ENCODE assay signal across 9 cellular contexts in genomic region chr7:41134242-41134872, GRCh38.
DNase-seq lines count a peak whose midpoint lies in the region; ATAC-seq, FAIRE-seq and TF ChIP-seq lines count a peak whose summit lies in the region.
"Had no signal": no experiment of that assay in that cellular context is flagged by ENCODE, and none has a peak within 500 bp of the region (broad histone marks: within the 10 kb centered on the region; RNA-seq: fewer than 3 reads in every experiment).

No MANE protein-coding gene starts in this region.

- peak; percentile 89 for ATAC-seq in GM19395 (IDR thresholded peaks at IDR 0.05; ENCODE audit: unreplicated experiment)
- peak; percentile 57 for ATAC-seq in HG03139 (IDR thresholded peaks at IDR 0.05; ENCODE audit: unreplicated experiment)
- peak; percentile 92 for ATAC-seq in GM12878

- H3K4me2 ChIP-seq in GM12878 (ENCODE audit: control insufficient read depth, insufficient read depth): peak overlapping the region; percentile 54; the same call in 1 of the 2 replicates

- H3K4me3 ChIP-seq in A673 (ENCODE audit: low read depth, low read length, poor library complexity, severe bottlenecking) (no peak overlapping the region), GM12878 (no peak overlapping the region), SJCRH30 (no peak overlapping the region)
- H3K4me3 ChIP-seq: BLaER1 treated with 17β-estradiol and CSF1 and Interleukin-3, amounts not matched to agents 10 nM and 100 nM had no signal

- TF ChIP-seq RAD21 in GM12878 (IDR thresholded peaks at IDR 0.05; ENCODE audit: insufficient read depth, low read depth, low read length): no peak

- RAD21 ChIA-PET in GM12878 (lab: Charles Lee; ENCODE audit: unreplicated experiment): interaction anchor here (1.0 to 2.2 kb wide), 5 partner anchors 31 to 131 kb away, joined by 3 to 6 read pairs (median 4); no protein-coding TSS in a partner anchor

- BruUV-seq in A673 (replicated peaks; lab: Mats Ljungman, UMichigan) (no TSS peak), GM12878 (replicated peaks; lab: Mats Ljungman, UMichigan) (no TSS peak)

- SMC1A ChIA-PET in GM12878 (lab: Charles Lee; ENCODE audit: uncharacterized antibody, unreplicated experiment): interaction anchor here (0.5 to 4.4 kb wide), 6 partner anchors 20 to 1462 kb away, joined by 3 to 19 read pairs (median 4); no protein-coding TSS in a partner anchor

- H3K9ac ChIP-seq in GM12878 (ENCODE audit: control insufficient read depth, insufficient read depth, low read length): no peak overlapping the region
- H3K9ac ChIP-seq: BLaER1 treated with 17β-estradiol and CSF1 and Interleukin-3, amounts not matched to agents 10 nM and 100 nM had no signal

- H3K27ac ChIP-seq in A673 (ENCODE audit: low read depth, low read length, poor library complexity, severe bottlenecking) (no peak overlapping the region), GM12878 (ENCODE audit: control insufficient read depth, insufficient read depth) (peak overlapping the region; percentile 56), SJCRH30 (no peak overlapping the region)

- intact Hi-C loops in A673 (cut with micrococcal nuclease; ENCODE audit: unreplicated experiment): no loop called here
- intact Hi-C loops in GM12878 (cut with micrococcal nuclease; ENCODE audit: unreplicated experiment): loop anchor here (1.0 to 10.0 kb wide), 2 partner anchors 26 to 560 kb away; no protein-coding TSS in a partner anchor

- TF ChIP-seq POLR2A in GM12878 (IDR thresholded peaks at IDR 0.05; ENCODE audit: low read depth, low read length): no peak

- no peaks in the 10 kb centered on the region for H4K20me1 ChIP-seq in GM12878 (ENCODE audit: control insufficient read depth, insufficient read depth)
- H4K20me1 ChIP-seq: BLaER1 treated with 17β-estradiol and CSF1 and Interleukin-3, amounts not matched to agents 10 nM and 100 nM had no signal

- FAIRE-seq in GM12878 (lab: Jason Lieb, UNC) (peak; percentile 96), frontal cortex (lab: Jason Lieb, UNC) (no peak)

- CTCF ChIA-PET in A673 (lab: Charles Lee): no interaction called here
- CTCF ChIA-PET in GM12878 (lab: Yijun Ruan, JAX): no interaction called here

- TF ChIP-seq EP300 in GM12878 (IDR thresholded peaks at IDR 0.05; ENCODE audit: borderline replicate concordance in 1 of 2, control insufficient read depth in 1 of 2, low read depth in 2 of 2, low read length in 2 of 2): peak; percentile 49 to 63; a peak in 1 of 4 replicates

- H3K9me3 ChIP-seq in A673 (ENCODE audit: low read depth, low read length, poor library complexity, severe bottlenecking): no peaks in the 10 kb centered on the region
- H3K9me3 ChIP-seq in GM12878 (replicated peaks; ENCODE audit: control insufficient read depth, insufficient read depth, low read length): no peaks in the 10 kb centered on the region; the same call in 2 of the 3 replicates
- H3K9me3 ChIP-seq in SJCRH30 (replicated peaks): no peaks in the 10 kb centered on the region
- H3K9me3 ChIP-seq: BLaER1 treated with 17β-estradiol and CSF1 and Interleukin-3, amounts not matched to agents 10 nM and 100 nM had no signal

- TF ChIP-seq CTCF in A673 (conservative IDR thresholded peaks at IDR 0.05; ENCODE audit: low read depth, low read length) (no peak), GM12878 (IDR thresholded peaks at IDR 0.05 in 2 of 3, conservative IDR thresholded peaks at IDR 0.05 in 1 of 3; ENCODE audit: control insufficient read depth in 2 of 3, extremely low read depth in 1 of 3, insufficient read depth in 1 of 3, low read depth in 3 of 3, low read length in 3 of 3) (no peak)

- in situ Hi-C loops in GM12878 (cut with MboI): no loop called here

- no peaks in the 10 kb centered on the region for H3K79me2 ChIP-seq in GM12878 (ENCODE audit: control insufficient read depth, insufficient read depth, low read length)

- 0% methylated on average over 3 of the region's 3 CpGs for WGBS in GM12878 (ENCODE audit: insufficient coverage, insufficient replicate concordance, low lambda C conversion rate, missing lambda C conversion rate)

- POLR2A ChIA-PET in A673 (lab: Charles Lee; ENCODE audit: low non-redundant PET) (no interaction called here), GM12878 (lab: Charles Lee) (interaction anchor here (0.9 to 2.4 kb wide), 2 partner anchors 28 to 30 kb away, joined by 3 to 10 read pairs; no protein-coding TSS in a partner anchor)

- peaks cover 5% of the 10 kb centered on the region for H3K27me3 ChIP-seq in A673 (replicated peaks; ENCODE audit: insufficient read depth, low read depth, low read length, poor library complexity)
- no peaks in the 10 kb centered on the region for H3K27me3 ChIP-seq in GM12878 (replicated peaks in 1 of 2; ENCODE audit: control insufficient read depth in 2 of 2, insufficient read depth in 2 of 2, low read length in 1 of 2)
- H3K27me3 ChIP-seq in SJCRH30: no peaks in the 10 kb centered on the region
- H3K27me3 ChIP-seq: BLaER1 treated with 17β-estradiol and CSF1 and Interleukin-3, amounts not matched to agents 10 nM and 100 nM had no signal

- H3K36me3 ChIP-seq in A673 (ENCODE audit: insufficient read depth, low read length, poor library complexity, severe bottlenecking) (no peaks in the 10 kb centered on the region), GM12878 (ENCODE audit: control insufficient read depth in 2 of 2, insufficient read depth in 2 of 2, low read length in 1 of 2) (no peaks in the 10 kb centered on the region), SJCRH30 (no peaks in the 10 kb centered on the region)
- H3K36me3 ChIP-seq: BLaER1 treated with 17β-estradiol and CSF1 and Interleukin-3, amounts not matched to agents 10 nM and 100 nM had no signal

- peak overlapping the region; percentile 68 for H2AFZ ChIP-seq in GM12878 (ENCODE audit: control insufficient read depth, low read depth, low read length)

- H3K4me1 ChIP-seq in A673 (ENCODE audit: insufficient read depth, low read length, poor library complexity, severe bottlenecking) (no peaks in the 10 kb centered on the region), GM12878 (ENCODE audit: control insufficient read depth, insufficient read depth, low read length) (no peaks in the 10 kb centered on the region), SJCRH30 (no peaks in the 10 kb centered on the region)

- DNase-seq in A673 (ENCODE audit: low spot score): peak; percentile 58
- DNase-seq in GM12878 (ENCODE audit: low read depth, low spot score): peak; percentile 64
- DNase-seq in frontal cortex (ENCODE audit: low spot score in 2 of 2): no peak
- no peak for DNase-seq in UCSD-AML1 (lab: John Stamatoyannopoulos, UW; ENCODE audit: unreplicated experiment)
- DNase-seq in SJCRH30: no peak
- no peak for DNase-seq in amniotic stem cell (lab: John Stamatoyannopoulos, UW)

TF ChIP-seq in GM12878, 131 proteins besides CTCF, POLR2A, EP300 and RAD21 (continues in another document):
- TF ChIP-seq FOXM1 (IDR thresholded peaks at IDR 0.05; ENCODE audit: low read depth, low read length) (peak; percentile 84), SMARCA5 (IDR thresholded peaks at IDR 0.05) (no peak), USF2 (IDR thresholded peaks at IDR 0.05; ENCODE audit: borderline replicate concordance, low read depth, low read length) (no peak), DPF2 (IDR thresholded peaks at IDR 0.05) (peak; percentile 40; the same call in 1 of the 2 replicates), ZNF274 (IDR thresholded peaks at IDR 0.05; ENCODE audit: insufficient read depth, insufficient read length) (no peak), CHD2 (IDR thresholded peaks at IDR 0.05; ENCODE audit: borderline replicate concordance, low read depth, low read length) (peak; percentile 54; the same call in 1 of the 2 replicates), JUNB (IDR thresholded peaks at IDR 0.05) (peak; percentile 65), NFYA (IDR thresholded peaks at IDR 0.05; ENCODE audit: borderline replicate concordance, low read depth, low read length) (no peak), RAD51 (IDR thresholded peaks at IDR 0.05) (no peak), BHLHE40 (IDR thresholded peaks at IDR 0.05; ENCODE audit: borderline replicate concordance in 1 of 2, low read depth in 2 of 2, low read length in 1 of 2) (peak in 1 of 2 experiments; percentile 36; a peak in 1 of 4 replicates), BCL3 (IDR thresholded peaks at IDR 0.05; ENCODE audit: borderline replicate concordance, insufficient read depth, low read depth, low read length, poor library complexity, severe bottlenecking) (peak; percentile 69), NR2C2 (IDR thresholded peaks at IDR 0.05; ENCODE audit: borderline replicate concordance, control insufficient read depth, insufficient read length, low read depth) (no peak), RUNX3 (IDR thresholded peaks at IDR 0.05; ENCODE audit: low read length) (peak; percentile 94), BCL11A (IDR thresholded peaks at IDR 0.05; ENCODE audit: low read depth, low read length) (peak; percentile 70), MEF2B (IDR thresholded peaks at IDR 0.05; ENCODE audit: partially characterized antibody, poor library complexity, severe bottlenecking) (no peak), MTA2 (IDR thresholded peaks at IDR 0.05; ENCODE audit: low read depth) (peak; percentile 65; the same call in 1 of the 2 replicates), MAX (IDR thresholded peaks at IDR 0.05; ENCODE audit: low read depth, low read length) (no peak), ZNF217 (IDR thresholded peaks at IDR 0.05) (0 out of 2 replicates have a peak, but pooled peaks have one; percentile 47), SMAD1 (IDR thresholded peaks at IDR 0.05; ENCODE audit: low read depth, partially characterized antibody) (no peak)

Comparison
In these comparisons a context has a peak if more than half of its experiments do, and no peak if none do; other contexts are left out.
1. DNase-seq: peak in A673 (single experiment) and GM12878 (single experiment); none in frontal cortex (0 of 2), UCSD-AML1 (single experiment), SJCRH30 (0 of 2) and amniotic stem cell (single experiment).
2. Peak in every context shown above with its lines, with median percentiles within 50 percentile points of each other: ATAC-seq.